8 cellular contexts compared by ENCODE assay signal in the genomic region with DNA sequence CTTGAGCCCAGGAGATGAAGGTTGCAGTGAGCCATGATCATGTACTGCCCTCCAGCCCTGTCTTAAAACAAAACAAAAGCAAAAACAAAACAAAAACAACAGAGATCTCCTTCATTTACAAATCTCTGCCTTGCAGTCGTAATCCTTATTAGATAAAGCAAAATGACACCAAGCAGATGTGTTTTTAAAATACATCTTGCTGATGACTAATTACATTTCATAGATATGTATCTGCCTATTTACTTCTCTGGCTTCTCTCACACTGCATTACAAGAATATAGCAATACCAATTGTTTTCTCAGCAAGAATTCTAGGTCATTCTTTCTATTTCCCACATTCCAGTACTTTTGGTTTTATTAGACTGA. TPM values are rescaled to one million over a fixed set of nuclear protein-coding genes. Genes with fewer than 3 reads are reported as not detected.
DNase-seq lines count a peak whose midpoint lies in the region; TF ChIP-seq lines count a peak whose summit lies in the region.

No MANE protein-coding gene starts in this region.

- H2AFZ ChIP-seq in osteoblast (ENCODE audit: low read length) = no peak overlapping the region

- H3K4me2 ChIP-seq in osteoblast (ENCODE audit: insufficient read depth, low read length) = peak overlapping the region; percentile 76

- TF ChIP-seq CTCF in C4-2B (conservative IDR thresholded peaks at IDR 0.05) (no peak), Peyer's patch (IDR thresholded peaks at IDR 0.05) (no peak), osteoblast (IDR thresholded peaks at IDR 0.05; ENCODE audit: extremely low read depth, low read depth, low read length) (no peak), GM13976 (IDR thresholded peaks at IDR 0.05; ENCODE audit: borderline replicate concordance, control extremely low read depth, extremely low read depth, insufficient read depth, missing control alignments) (no peak)

- DNase-seq in Peyer's patch = no peak
- no peak for DNase-seq in effector memory CD4-positive, alpha-beta T cell
- DNase-seq in osteoblast (ENCODE audit: insufficient read length, low spot score, missing footprints) = no peak
- DNase-seq in nucleus accumbens (lab: John Stamatoyannopoulos, UW) = no peak
- DNase-seq in germinal center (ENCODE audit: low spot score) = no peak
- no peak for DNase-seq in AML-193 (lab: John Stamatoyannopoulos, UW)
- no peak for DNase-seq in GM13976 (ENCODE audit: low spot score)

- H3K4me1 ChIP-seq in Peyer's patch = peaks cover 10 to 89% (median 30%) of the 10 kb centered on the region in 4 donors
- peaks cover 40% of the 10 kb centered on the region for H3K4me1 ChIP-seq in effector memory CD4-positive, alpha-beta T cell (ENCODE audit: control insufficient read depth, insufficient read depth, low read length, poor library complexity, severe bottlenecking)
- H3K4me1 ChIP-seq in osteoblast (ENCODE audit: insufficient read depth, low read length) = peaks cover 65% of the 10 kb centered on the region

- no peak for TF ChIP-seq POLR2A in Peyer's patch (IDR thresholded peaks at IDR 0.05)

- H3K79me2 ChIP-seq in osteoblast (ENCODE audit: insufficient read depth, low read length) = peaks cover 97% of the 10 kb centered on the region

- peaks cover 54% of the 10 kb centered on the region for H4K20me1 ChIP-seq in osteoblast (ENCODE audit: insufficient read depth, low read length)

- H3K9me3 ChIP-seq in Peyer's patch (no peaks in the 10 kb centered on the region), osteoblast (ENCODE audit: low read depth, low read length) (no peaks in the 10 kb centered on the region)
- no peaks in the 10 kb centered on the region for H3K9me3 ChIP-seq in effector memory CD4-positive, alpha-beta T cell (ENCODE audit: control insufficient read depth, low read length)

- peak overlapping the region in 1 of 4 donors; percentile 7 for H3K4me3 ChIP-seq in Peyer's patch
- no peak overlapping the region for H3K4me3 ChIP-seq in effector memory CD4-positive, alpha-beta T cell (ENCODE audit: insufficient read depth, low read depth, low read length, poor library complexity, severe bottlenecking)
- peak overlapping the region; percentile 52 for H3K4me3 ChIP-seq in osteoblast (ENCODE audit: insufficient read depth, low read length)

- H3K27me3 ChIP-seq in Peyer's patch = no peaks in the 10 kb centered on the region
- H3K27me3 ChIP-seq in effector memory CD4-positive, alpha-beta T cell (replicated peaks; ENCODE audit: control insufficient read depth, insufficient read depth, low read length, poor library complexity, severe bottlenecking) = no peaks in the 10 kb centered on the region
- no peaks in the 10 kb centered on the region for H3K27me3 ChIP-seq in osteoblast (ENCODE audit: insufficient read depth, low read length)

- H3K27ac ChIP-seq in C4-2B = peak overlapping the region; percentile 62
- peak overlapping the region; percentile 35 to 82 (median 68) for H3K27ac ChIP-seq in Peyer's patch
- peak overlapping the region; percentile 26 for H3K27ac ChIP-seq in effector memory CD4-positive, alpha-beta T cell (ENCODE audit: insufficient read depth, low read length, poor library complexity, severe bottlenecking)
- peak overlapping the region; percentile 97 for H3K27ac ChIP-seq in osteoblast (ENCODE audit: low read depth, low read length)

- in situ Hi-C loops in GM13976 (cut with MboI; ENCODE audit: low sequenced_read_pairs, unreplicated experiment) = no loop called here

- H3K36me3 ChIP-seq in Peyer's patch = no peaks in the 10 kb centered on the region
- no peaks in the 10 kb centered on the region for H3K36me3 ChIP-seq in effector memory CD4-positive, alpha-beta T cell (ENCODE audit: control insufficient read depth, insufficient read depth, low read length)
- peaks cover 3% of the 10 kb centered on the region for H3K36me3 ChIP-seq in osteoblast (ENCODE audit: insufficient read depth, low read length)

RNA-seq across cellular contexts. Expression of gene NFE2L2, which starts 22.8 kb away (rescaled TPM):
- total RNA-seq in Peyer's patch = 100 to 1,000 TPM in 2 of 4 donors, 10 to 100 TPM in 2; 85.3 to 162 (median 108) TPM
- 84.3 and 91.9 TPM in 2 replicates for total RNA-seq in osteoblast

RNA-seq across cellular contexts. Expression of gene HNRNPA3, which starts 29.2 kb away (rescaled TPM):
- total RNA-seq in Peyer's patch (100 to 1,000 TPM in 1 of 4 donors, 10 to 100 TPM in 3; 40.8 to 112 (median 60.5) TPM), osteoblast (19.7 and 21.4 TPM in 2 replicates)

Comparison
In these comparisons a context has a peak if more than half of its experiments do, and no peak if none do; other contexts are left out.
1. H3K27ac ChIP-seq: peak in every context shown above with its lines; median percentile 97 in osteoblast; 68 in Peyer's patch; 62 in C4-2B; 26 in effector memory CD4-positive, alpha-beta T cell.